17 cellular contexts compared by ENCODE assay signal in genomic region chrX:25873196-25873595, GRCh38.
DNase-seq lines count a peak whose midpoint lies in the region; ATAC-seq and TF ChIP-seq lines count a peak whose summit lies in the region.
"Had no signal": no experiment of that assay in that cellular context is flagged by ENCODE, and none has a peak within 500 bp of the region (broad histone marks: within the 10 kb centered on the region; RNA-seq: fewer than 3 reads in every experiment).

No MANE protein-coding gene starts in this region.

- ATAC-seq in activated CD8-positive, alpha-beta T cell treated with anti-CD3 and anti-CD28 coated beads, Interleukin-2, amount 10 ng/mL, durations not matched to agents 7 days and 5 days, result no peak
- ATAC-seq: natural killer cell treated with Interleukin-12 subunit alpha and Interleukin-12 subunit beta and Interleukin-15 and Interleukin-18, amount 100 ng/mL, for 72 hours had no signal

- no peaks in the 10 kb centered on the region for H3K27me3 Mint-ChIP-seq in activated CD8-positive, alpha-beta T cell treated with anti-CD3 and anti-CD28 coated beads, Interleukin-2, amount 10 ng/mL, durations not matched to agents 7 days and 5 days (ENCODE audit: low read depth)
- H3K27me3 Mint-ChIP-seq: natural killer cell treated with Interleukin-12 subunit alpha and Interleukin-12 subunit beta and Interleukin-15 and Interleukin-18, amount 100 ng/mL, for 72 hours had no signal

- no peaks in the 10 kb centered on the region for H3K36me3 Mint-ChIP-seq in activated CD8-positive, alpha-beta T cell treated with anti-CD3 and anti-CD28 coated beads, Interleukin-2, amount 10 ng/mL, durations not matched to agents 7 days and 5 days (ENCODE audit: low read depth)
- H3K36me3 Mint-ChIP-seq: immature natural killer cell; natural killer cell treated with Interleukin-12 subunit alpha and Interleukin-12 subunit beta and Interleukin-15 and Interleukin-18, amount 100 ng/mL, for 72 hours had no signal

- POLR2A ChIA-PET in activated CD8-positive, alpha-beta T cell treated with anti-CD3 and anti-CD28 coated beads, Interleukin-2, amount 10 ng/mL, durations not matched to agents 7 days and 5 days (lab: Charles Lee), result no interaction called here

- no peaks in the 10 kb centered on the region for H3K4me1 Mint-ChIP-seq in activated CD8-positive, alpha-beta T cell treated with anti-CD3 and anti-CD28 coated beads, Interleukin-2, amount 10 ng/mL, durations not matched to agents 7 days and 5 days (ENCODE audit: low read depth)
- H3K4me1 Mint-ChIP-seq: immature natural killer cell had no signal

- no peak overlapping the region for H3K27ac Mint-ChIP-seq in activated CD8-positive, alpha-beta T cell treated with anti-CD3 and anti-CD28 coated beads, Interleukin-2, amount 10 ng/mL, durations not matched to agents 7 days and 5 days
- H3K27ac Mint-ChIP-seq: H9; immature natural killer cell; natural killer cell treated with Interleukin-12 subunit alpha and Interleukin-12 subunit beta and Interleukin-15 and Interleukin-18, amount 100 ng/mL, for 72 hours had no signal

- H3K9me3 Mint-ChIP-seq in activated CD8-positive, alpha-beta T cell treated with anti-CD3 and anti-CD28 coated beads, Interleukin-2, amount 10 ng/mL, durations not matched to agents 7 days and 5 days (ENCODE audit: insufficient read depth), result no peaks in the 10 kb centered on the region

- DNase-seq in GM03348 (ENCODE audit: low spot score), result peak; percentile 4
- DNase-seq in NCI-H774 (lab: John Stamatoyannopoulos, UW), result peak; percentile 48
- DNase-seq in epithelial cell of proximal tubule (ENCODE audit: low read depth), result peak; percentile 64
- peak; percentile 87 for DNase-seq in renal cortical epithelial cell (ENCODE audit: low read depth)
- DNase-seq in activated CD8-positive, alpha-beta T cell treated with anti-CD3 and anti-CD28 coated beads, Interleukin-2, amount 10 ng/mL, durations not matched to agents 7 days and 5 days, result no peak
- no peak for DNase-seq in activated CD8-positive, alpha-beta memory T cell treated with anti-CD3 and anti-CD28 coated beads for 24 hours
- DNase-seq in NCI-H1436 (lab: John Stamatoyannopoulos, UW), result no peak
- DNase-seq: activated effector memory CD4-positive, alpha-beta T cell treated with Interleukin-2 at 50 U/mL for 16 hours; anterior cingulate cortex; C1 segment of cervical spinal cord; glutamatergic neuron; H9; immature natural killer cell; Kasumi-1; mesenchymal stem cell; thyroid gland had no signal

- H3K4me3 Mint-ChIP-seq in activated CD8-positive, alpha-beta T cell treated with anti-CD3 and anti-CD28 coated beads, Interleukin-2, amount 10 ng/mL, durations not matched to agents 7 days and 5 days, result no peak overlapping the region
- H3K4me3 Mint-ChIP-seq: H9; immature natural killer cell; natural killer cell treated with Interleukin-12 subunit alpha and Interleukin-12 subunit beta and Interleukin-15 and Interleukin-18, amount 100 ng/mL, for 72 hours had no signal

- no peak for TF ChIP-seq CTCF in epithelial cell of proximal tubule (conservative IDR thresholded peaks at IDR 0.05; ENCODE audit: low read depth, low read length)

- no peak overlapping the region for H3K4me3 ChIP-seq in epithelial cell of proximal tubule (ENCODE audit: low read depth, low read length)
- H3K4me3 ChIP-seq: thyroid gland had no signal

- CTCF ChIA-PET in activated CD8-positive, alpha-beta T cell treated with anti-CD3 and anti-CD28 coated beads, Interleukin-2, amount 10 ng/mL, durations not matched to agents 7 days and 5 days (lab: Charles Lee), result no interaction called here

Comparison
In these comparisons a context has a peak if more than half of its experiments do, and no peak if none do; other contexts are left out.
1. DNase-seq: peak in GM03348 (single experiment), NCI-H774 (single experiment), epithelial cell of proximal tubule (single experiment) and renal cortical epithelial cell (single experiment); none in activated CD8-positive, alpha-beta T cell treated with anti-CD3 and anti-CD28 coated beads, Interleukin-2, amount 10 ng/mL, durations not matched to agents 7 days and 5 days (single experiment), activated CD8-positive, alpha-beta memory T cell treated with anti-CD3 and anti-CD28 coated beads for 24 hours (single experiment) and NCI-H1436 (single experiment).